In genomic region chr16:46688657-46689491, GRCh38 we compare ENCODE assay signal across 8 cellular contexts. TPM values are rescaled to one million over a fixed set of nuclear protein-coding genes. Genes with fewer than 3 reads are reported as not detected.
DNase-seq lines count a peak whose midpoint lies in the region; ATAC-seq and TF ChIP-seq lines count a peak whose summit lies in the region.

Gene VPS35, minus strand, starts transcription at chr16:46689178. Its CDS starts 45 bp downstream, at chr16:46689133.

- H3K36me3 ChIP-seq in MM.1S (replicated peaks; ENCODE audit: insufficient read depth, low read length) (peaks cover 3% of the 10 kb centered on the region; the same call in 1 of the 2 replicates), neuron (ENCODE audit: insufficient read depth, low read length) (peaks cover 26% of the 10 kb centered on the region)

- DNase-seq in GF-D8 (lab: John Stamatoyannopoulos, UW) (peak; percentile 95), HCEC 1CT (peak; percentile 99), MM.1S (peak; percentile 99), SIG-M5 (lab: John Stamatoyannopoulos, UW) (peak; percentile 88), activated gamma-delta T cell treated with Interleukin-2 at 50 U/mL for 16 hours (peak; percentile 100), foreskin keratinocyte (peak; percentile 96 to 98)

- peaks cover 78% of the 10 kb centered on the region for H3K79me2 ChIP-seq in MM.1S (ENCODE audit: low read length)

- H3K4me3 ChIP-seq in MM.1S (ENCODE audit: low read length) (peak within 1 kb of the TSS; percentile 88), neuron (ENCODE audit: low read length) (peak within 1 kb of the TSS; percentile 85)

- H2AFZ ChIP-seq in MM.1S (ENCODE audit: low read length) (peak within 1 kb of the TSS; percentile 88), neuron (ENCODE audit: low read depth, low read length) (peak within 1 kb of the TSS; percentile 53)

- peak within 1 kb of the TSS; percentile 77 for H3K27ac ChIP-seq in MM.1S (ENCODE audit: low read length)
- H3K27ac ChIP-seq in foreskin keratinocyte, result peak within 1 kb of the TSS; percentile 97

- no peaks in the 10 kb centered on the region for H3K9me2 ChIP-seq in MM.1S (replicated peaks; ENCODE audit: insufficient read depth, low read length)

- peaks cover 21% of the 10 kb centered on the region for H4K20me1 ChIP-seq in MM.1S (ENCODE audit: insufficient read depth, low read length)

- H3K4me1 ChIP-seq in MM.1S (ENCODE audit: low read length) (peaks cover 25% of the 10 kb centered on the region), foreskin keratinocyte (peaks cover 22% of the 10 kb centered on the region), neuron (ENCODE audit: insufficient read depth, low read length) (peaks cover 29% of the 10 kb centered on the region)

- TF ChIP-seq CTCF in MM.1S (IDR thresholded peaks at IDR 0.05; ENCODE audit: low read length) (no peak; the same call in none of the 2 replicates), foreskin keratinocyte (conservative IDR thresholded peaks at IDR 0.05) (no peak), subcutaneous adipose tissue (IDR thresholded peaks at IDR 0.05; ENCODE audit: low read depth) (no peak)

- H3K9me3 ChIP-seq in MM.1S (replicated peaks; ENCODE audit: insufficient read depth, low read length) (no peaks in the 10 kb centered on the region), neuron (ENCODE audit: low read length) (no peaks in the 10 kb centered on the region)

- peak; percentile 87 for ATAC-seq in foreskin keratinocyte

- peak within 1 kb of the TSS; percentile 86 for H3K4me2 ChIP-seq in MM.1S (ENCODE audit: low read depth, low read length)

- H3F3A ChIP-seq in MM.1S (ENCODE audit: insufficient read depth, low read length), result peaks cover 21% of the 10 kb centered on the region

- H3K27me3 ChIP-seq in MM.1S (replicated peaks; ENCODE audit: insufficient read depth, low read length) (no peaks in the 10 kb centered on the region), foreskin keratinocyte (no peaks in the 10 kb centered on the region), neuron (ENCODE audit: insufficient read depth, low read length) (no peaks in the 10 kb centered on the region)

- peak within 1 kb of the TSS; percentile 81 for H3K9ac ChIP-seq in MM.1S (ENCODE audit: low read length)

RNA-seq across cellular contexts. Expression of gene VPS35, which starts in this region (rescaled TPM):
- total RNA-seq in foreskin keratinocyte (83.3 and 84.8 TPM in 2 replicates), subcutaneous adipose tissue (10 to 100 TPM; 70.8 to 98.3 (median 92.9) TPM)
- polyA plus RNA-seq in foreskin keratinocyte, result 34.1 and 39.7 TPM in 2 replicates

Comparison
In these comparisons a context has a peak if more than half of its experiments do, and no peak if none do; other contexts are left out.
1. Peak in every context shown above with its lines: DNase-seq, ATAC-seq, H3K4me3 ChIP-seq and H3K27ac ChIP-seq.